ENCODE assay signal across 20 cellular contexts in genomic region chr15:69574506-69574905, GRCh38.
DNase-seq lines count a peak whose midpoint lies in the region; ATAC-seq, FAIRE-seq and TF ChIP-seq lines count a peak whose summit lies in the region.
"Had no signal": no experiment of that assay in that cellular context is flagged by ENCODE, and none has a peak within 500 bp of the region (broad histone marks: within the 10 kb centered on the region; RNA-seq: fewer than 3 reads in every experiment).

No MANE protein-coding gene starts in this region.

- in situ Hi-C loops in KBM-7 (cut with MboI; ENCODE audit: low pct_unique_long_range_greater_than_20kb, low sequenced_read_pairs): no loop called here

- H3K4me3 ChIP-seq in SJSA1 (no peak overlapping the region), uterus (no peak overlapping the region)
- H3K4me3 ChIP-seq: vagina had no signal

- no peak for TF ChIP-seq CTCF in uterus (IDR thresholded peaks at IDR 0.05)

- H3K9me3 Mint-ChIP-seq in activated naive CD4-positive, alpha-beta T cell treated with anti-CD3 and anti-CD28 coated beads, Interleukin-2, amount 50 U/mL, for 72 hours: no peaks in the 10 kb centered on the region
- H3K9me3 Mint-ChIP-seq: T-helper 2 cell treated with Interferon-gamma antibody and Interleukin-4, amounts not matched to agents 5 μg/mL and 100 μg/mL, for 36 hours had no signal

- H3K36me3 Mint-ChIP-seq in activated naive CD4-positive, alpha-beta T cell treated with anti-CD3 and anti-CD28 coated beads, Interleukin-2, amount 50 U/mL, for 72 hours: no peaks in the 10 kb centered on the region

- H3K4me1 ChIP-seq in SJSA1 (replicated peaks) (peaks cover 34% of the 10 kb centered on the region), uterus (peaks cover 0 to 5% of the 10 kb centered on the region in 2 donors)
- H3K4me1 ChIP-seq: Caco-2 had no signal

- H3K36me3 ChIP-seq in SJSA1: no peaks in the 10 kb centered on the region
- H3K36me3 ChIP-seq in uterus: no peaks in the 10 kb centered on the region
- H3K36me3 ChIP-seq: vagina had no signal

- ATAC-seq in activated naive CD4-positive, alpha-beta T cell treated with anti-CD3 and anti-CD28 coated beads, Interleukin-2, amount 50 U/mL, for 72 hours: peak in 1 of 2 donors; percentile 52
- ATAC-seq in HG02870 (IDR thresholded peaks at IDR 0.05; ENCODE audit: unreplicated experiment): no peak
- ATAC-seq: right cardiac atrium had no signal

- no peak for TF ChIP-seq POLR2A in uterus (IDR thresholded peaks at IDR 0.05)

- DNase-seq in activated naive CD4-positive, alpha-beta T cell treated with anti-CD3 and anti-CD28 coated beads, Interleukin-2, amount 50 U/mL, for 72 hours (ENCODE audit: low spot score in 2 of 2): peak in 1 of 2 donors; percentile 12
- DNase-seq in activated naive CD4-positive, alpha-beta T cell (lab: John Stamatoyannopoulos, UW): no peak
- DNase-seq in SJSA1 (ENCODE audit: low read depth in 1 of 2, low spot score in 2 of 2) (no peak), amniotic epithelial cell (ENCODE audit: low read depth) (peak; percentile 21), uterus (no peak), KBM-7 (no peak), urothelium cell line (ENCODE audit: low spot score) (no peak)
- DNase-seq: activated effector memory CD4-positive, alpha-beta T cell treated with Interleukin-2 at 50 U/mL for 16 hours; AML-193; Caco-2; H7; MM.1S; NCI-H2029; NCI-H510A; right cardiac atrium; SIG-M5 had no signal

- H3K27ac Mint-ChIP-seq in activated naive CD4-positive, alpha-beta T cell treated with anti-CD3 and anti-CD28 coated beads, Interleukin-2, amount 50 U/mL, for 72 hours: peak overlapping the region; percentile 65 to 84

- H3K27me3 ChIP-seq in SJSA1 (replicated peaks) (no peaks in the 10 kb centered on the region), uterus (no peaks in the 10 kb centered on the region)
- H3K27me3 ChIP-seq: vagina had no signal

- H3K9me3 ChIP-seq in SJSA1 (replicated peaks): no peaks in the 10 kb centered on the region
- H3K9me3 ChIP-seq in uterus: no peaks in the 10 kb centered on the region
- H3K9me3 ChIP-seq: Caco-2, vagina had no signal

- intact Hi-C loops in uterus (cut with DNase I; ENCODE audit: low total_unique reads): no loop called here

- no peak for FAIRE-seq in urothelium cell line (lab: Jason Lieb, UNC)
- FAIRE-seq: endometrium had no signal

- H3K27ac ChIP-seq in SJSA1 (peak overlapping the region; percentile 61), uterus (peak overlapping the region; percentile 3 to 37)
- H3K27ac ChIP-seq: vagina had no signal
